In the genomic region with DNA sequence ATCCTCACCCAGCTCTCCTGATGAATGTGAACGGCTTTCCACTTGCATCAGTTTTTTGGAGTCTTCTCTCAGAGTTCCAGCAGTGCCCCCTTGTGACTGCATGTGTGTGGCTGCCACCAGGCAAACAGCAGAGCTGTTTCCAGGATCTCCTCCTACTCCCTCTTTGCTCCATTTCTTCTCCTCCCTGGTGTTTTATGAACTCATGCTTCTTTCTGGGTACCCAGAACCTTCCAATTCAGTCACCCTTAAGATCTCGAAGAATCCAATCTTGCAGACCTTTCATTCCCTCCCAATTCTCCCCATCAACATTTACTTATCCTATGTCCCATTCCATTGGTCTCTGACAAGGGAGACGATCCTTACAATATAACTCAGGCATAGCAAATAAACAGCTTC, we compare ENCODE assay signal across 8 cellular contexts. TPM values are rescaled to one million over a fixed set of nuclear protein-coding genes. Genes with fewer than 3 reads are reported as not detected.
DNase-seq lines count a peak whose midpoint lies in the region; TF ChIP-seq lines count a peak whose summit lies in the region.

No MANE protein-coding gene starts in this region.

- H3K9ac ChIP-seq in liver (ENCODE audit: low read depth in 1 of 2, low read length in 2 of 2), result no peak overlapping the region

- TF ChIP-seq CTCF in liver (IDR thresholded peaks at IDR 0.05; ENCODE audit: low read depth, low read length, missing input control), result peak; percentile 51
- peak in 2 of 3 experiments; percentile 37 to 46 for TF ChIP-seq CTCF in testis (IDR thresholded peaks at IDR 0.05)

- no peaks in the 10 kb centered on the region for H3K4me1 ChIP-seq in liver (ENCODE audit: control insufficient read depth in 4 of 4, insufficient read depth in 4 of 4, low read length in 3 of 4)
- H3K4me1 ChIP-seq in testis, result no peaks in the 10 kb centered on the region

- intact Hi-C loops in testis (cut with DNase I; ENCODE audit: low total_unique reads), result loop anchor here (10.0 kb wide), 1 partner anchor 131 kb away; no protein-coding TSS in a partner anchor

- H3K27me3 ChIP-seq in liver (ENCODE audit: control insufficient read depth in 4 of 4, insufficient read depth in 4 of 4, low read length in 3 of 4), result no peaks in the 10 kb centered on the region
- H3K27me3 ChIP-seq in testis, result no peaks in the 10 kb centered on the region

- WGBS in liver, result 37% methylated on average over 3 of the region's 3 CpGs
- 63 to 74% methylated on average over 3 of the region's 3 CpGs for WGBS in testis, 2 donors

- H3K9me3 ChIP-seq in liver (ENCODE audit: control insufficient read depth in 4 of 4, low read length in 3 of 4) (no peaks in the 10 kb centered on the region), testis (no peaks in the 10 kb centered on the region)

- H3K4me3 ChIP-seq in liver (ENCODE audit: low read depth in 1 of 3, low read length in 3 of 3) (no peak overlapping the region), testis (no peak overlapping the region)

- no peaks in the 10 kb centered on the region for H3K36me3 ChIP-seq in liver (ENCODE audit: control insufficient read depth in 4 of 4, insufficient read depth in 3 of 4, low read depth in 1 of 4, low read length in 3 of 4)
- no peaks in the 10 kb centered on the region for H3K36me3 ChIP-seq in testis (ENCODE audit: low read depth, missing control alignments)

- peak; percentile 38 to 57 for DNase-seq in NCI-H2081 (lab: John Stamatoyannopoulos, UW)
- no peak for DNase-seq in NCI-H2081 treated with DMSO at 0.1 percent for 48 hours (lab: John Stamatoyannopoulos, UW)
- DNase-seq in M059J (ENCODE audit: low read depth), result peak; percentile 62
- peak; percentile 64 for DNase-seq in SW480 (ENCODE audit: low spot score)
- peak; percentile 37 to 53 for DNase-seq in dermis microvascular lymphatic vessel endothelial cell (ENCODE audit: low read depth in 2 of 2)
- DNase-seq in testis, result peak; percentile 77
- DNase-seq in GM19238 (ENCODE audit: insufficient read length, low spot score), result no peak

- TF ChIP-seq RAD21 in liver (IDR thresholded peaks at IDR 0.05), result peak; percentile 76 to 84

- H3K27ac ChIP-seq in liver (ENCODE audit: low read depth in 1 of 2, low read length in 2 of 2) (no peak overlapping the region), testis (no peak overlapping the region)

- TF ChIP-seq POLR2A in testis (IDR thresholded peaks at IDR 0.05), result no peak

TF ChIP-seq in liver, 16 proteins besides CTCF, POLR2A, EP300 and RAD21:
- TF ChIP-seq YY1 (IDR thresholded peaks at IDR 0.05) (no peak), FOXA1 (IDR thresholded peaks at IDR 0.05) (no peak), RXRA (IDR thresholded peaks at IDR 0.05) (no peak), HNF4A (conservative IDR thresholded peaks at IDR 0.05) (no peak)

RNA-seq across cellular contexts. Expression of gene TCEANC, which starts 6.8 kb away (rescaled TPM):
- 1.4 and 5.1 TPM in 2 replicates for total RNA-seq in M059J (2014; rRNA removed; shearing (Covaris generic))
- total RNA-seq in dermis microvascular lymphatic vessel endothelial cell (1.2 and 1.6 TPM in 2 replicates), liver (1 to 10 TPM; 5.7 to 7.7 TPM), testis (1 to 10 TPM; 4.8 to 5.6 TPM)
- polyA plus RNA-seq in liver (1 to 10 TPM in 1 of 2 donors, under 1 TPM in 1; 0.73 to 1.5 TPM), testis (ENCODE audit: insufficient read depth, low read depth, low replicate concordance) (2.1 TPM)

RNA-seq across cellular contexts. Expression of gene RAB9A, which starts 42.8 kb away (rescaled TPM):
- 37.4 and 38.9 TPM in 2 replicates for total RNA-seq in M059J (2014; rRNA removed; shearing (Covaris generic))
- 16.0 and 19.5 TPM in 2 replicates for total RNA-seq in dermis microvascular lymphatic vessel endothelial cell
- 10 to 100 TPM in 1 of 2 donors, 1 to 10 TPM in 1; 9.0 to 12.2 TPM for total RNA-seq in liver
- 10 to 100 TPM; 11.8 to 22.9 TPM for polyA plus RNA-seq in liver
- total RNA-seq in testis, result 10 to 100 TPM; 12.9 to 13.1 TPM
- polyA plus RNA-seq in testis (ENCODE audit: insufficient read depth, low read depth, low replicate concordance), result 13.2 TPM

Comparison
In these comparisons a context has a peak if more than half of its experiments do, and no peak if none do; other contexts are left out.
1. DNase-seq: peak in NCI-H2081 (2 of 2), M059J (single experiment), SW480 (single experiment), dermis microvascular lymphatic vessel endothelial cell (2 of 2) and testis (single experiment); none in NCI-H2081 treated with DMSO at 0.1 percent for 48 hours (single experiment) and GM19238 (single experiment).